In genomic region chr5:56761486-56761885, GRCh38 we compare ENCODE assay signal across 30 cellular contexts. TPM values are rescaled to one million over a fixed set of nuclear protein-coding genes. Genes with fewer than 3 reads are reported as not detected.
DNase-seq lines count a peak whose midpoint lies in the region; ATAC-seq and TF ChIP-seq lines count a peak whose summit lies in the region.
"Had no signal": no experiment of that assay in that cellular context is flagged by ENCODE, and none has a peak within 500 bp of the region (broad histone marks: within the 10 kb centered on the region; RNA-seq: fewer than 3 reads in every experiment).

No MANE protein-coding gene starts in this region.

- peaks cover 0 to 2% (median 0%) of the 10 kb centered on the region in 3 donors for H3K27me3 Mint-ChIP-seq in CD14-positive monocyte (ENCODE audit: low read depth in 3 of 3)
- peaks cover 2% of the 10 kb centered on the region for H3K27me3 Mint-ChIP-seq in dendritic cell treated with granulocyte-macrophage colony-stimulating factor and Interleukin-4, amounts not matched to agents 40 ng/mL and 50 ng/mL, for 4 days

- intact Hi-C loops in CD14-positive monocyte (cut with micrococcal nuclease), result no loop called here
- intact Hi-C loops in dendritic cell treated with granulocyte-macrophage colony-stimulating factor and Interleukin-4, amounts not matched to agents 40 ng/mL and 50 ng/mL, for 4 days (cut with micrococcal nuclease), result no loop called here

- H3K9me2 ChIP-seq in Loucy (replicated peaks; ENCODE audit: low read depth, low read length), result no peaks in the 10 kb centered on the region

- peaks cover 49% of the 10 kb centered on the region for H3K4me1 Mint-ChIP-seq in CD14-positive monocyte
- H3K4me1 Mint-ChIP-seq in dendritic cell treated with granulocyte-macrophage colony-stimulating factor and Interleukin-4, amounts not matched to agents 40 ng/mL and 50 ng/mL, for 4 days (ENCODE audit: low read depth), result peaks cover 32% of the 10 kb centered on the region

- peaks cover 0 to 2% (median 0%) of the 10 kb centered on the region in 7 donors for H3K9me3 Mint-ChIP-seq in CD14-positive monocyte
- H3K9me3 Mint-ChIP-seq in dendritic cell treated with granulocyte-macrophage colony-stimulating factor and Interleukin-4, amounts not matched to agents 40 ng/mL and 50 ng/mL, for 4 days, result no peaks in the 10 kb centered on the region
- H3K9me3 Mint-ChIP-seq: activated CD4-positive, alpha-beta T cell treated with anti-CD3 and anti-CD28 coated beads, Interleukin-2, amount 10 ng/mL, durations not matched to agents 7 days and 5 days; activated naive CD4-positive, alpha-beta T cell treated with anti-CD3 and anti-CD28 coated beads, Interleukin-2, amount 50 U/mL, for 72 hours; naive thymus-derived CD4-positive, alpha-beta T cell had no signal

- peak overlapping the region; percentile 58 to 73 for H3K4me3 Mint-ChIP-seq in CD14-positive monocyte
- peak overlapping the region; percentile 41 for H3K4me3 Mint-ChIP-seq in dendritic cell treated with granulocyte-macrophage colony-stimulating factor and Interleukin-4, amounts not matched to agents 40 ng/mL and 50 ng/mL, for 4 days
- H3K4me3 Mint-ChIP-seq: activated CD4-positive, alpha-beta T cell treated with anti-CD3 and anti-CD28 coated beads, Interleukin-2, amount 10 ng/mL, durations not matched to agents 7 days and 5 days; naive thymus-derived CD4-positive, alpha-beta T cell had no signal

- DNase-seq in CD14-positive monocyte (ENCODE audit: low spot score), result no peak
- DNase-seq in NCI-H1417 (lab: John Stamatoyannopoulos, UW), result no peak
- DNase-seq in brain microvascular endothelial cell, result no peak
- no peak for DNase-seq in anterior cingulate cortex (lab: John Stamatoyannopoulos, UW)
- DNase-seq: ACHN; activated CD4-positive, alpha-beta T cell treated with anti-CD3 and anti-CD28 coated beads, Interleukin-2, amount 10 ng/mL, durations not matched to agents 7 days and 5 days; activated effector memory CD4-positive, alpha-beta T cell treated with Interleukin-2 at 50 U/mL for 16 hours; activated T-cell treated with anti-CD3 and anti-CD28 coated beads, Interleukin-2, amount 50 U/mL, for 1 hour; amygdala; DMS79; effector CD4-positive, alpha-beta T cell; GDM1; naive thymus-derived CD4-positive, alpha-beta T cell; NCI-H1417 treated with DMSO at 0.1 percent for 48 hours; NCI-H2029 treated with DMSO at 0.1 percent for 48 hours; NCI-H524 treated with DMSO at 0.1 percent for 48 hours; NK-92 treated with Interleukin-12 subunit alpha and Interleukin-12 subunit beta, amount 100 ng/mL, for 24 hours; nucleus accumbens; sigmoid colon; stimulated activated CD4-positive, alpha-beta T cell treated with anti-CD3 and anti-CD28 coated beads, Interleukin-4, amount 100 ng/mL, for 24 hours; SW 1271; transverse colon had no signal

- no peaks in the 10 kb centered on the region for H4K20me1 ChIP-seq in Loucy (ENCODE audit: insufficient read depth, low read length, poor library complexity, severe bottlenecking)

- no peaks in the 10 kb centered on the region for H3K27me3 ChIP-seq in Loucy (ENCODE audit: insufficient read depth, low read length, poor library complexity, severe bottlenecking)
- H3K27me3 ChIP-seq in parathyroid adenoma (ENCODE audit: control insufficient read depth, insufficient read depth, low read length), result no peaks in the 10 kb centered on the region
- no peaks in the 10 kb centered on the region for H3K27me3 ChIP-seq in brain microvascular endothelial cell (replicated peaks)
- H3K27me3 ChIP-seq: sigmoid colon, transverse colon had no signal

- H3K36me3 ChIP-seq in Loucy (ENCODE audit: insufficient read depth, low read length), result no peaks in the 10 kb centered on the region
- no peaks in the 10 kb centered on the region for H3K36me3 ChIP-seq in parathyroid adenoma (ENCODE audit: control insufficient read depth, insufficient read depth, low read length)
- no peaks in the 10 kb centered on the region for H3K36me3 ChIP-seq in brain microvascular endothelial cell (replicated peaks)
- H3K36me3 ChIP-seq: sigmoid colon, transverse colon had no signal

- H3K9me3 ChIP-seq in Loucy (ENCODE audit: insufficient read depth, low read depth, low read length) (no peaks in the 10 kb centered on the region), parathyroid adenoma (ENCODE audit: control insufficient read depth, low read length) (no peaks in the 10 kb centered on the region)
- H3K9me3 ChIP-seq: sigmoid colon, transverse colon had no signal

- H3K27ac Mint-ChIP-seq in CD14-positive monocyte, result peak overlapping the region in 4 of 7 donors; percentile 3 to 79 (median 58)
- H3K27ac Mint-ChIP-seq in dendritic cell treated with granulocyte-macrophage colony-stimulating factor and Interleukin-4, amounts not matched to agents 40 ng/mL and 50 ng/mL, for 4 days, result peak overlapping the region; percentile 65
- H3K27ac Mint-ChIP-seq: activated CD4-positive, alpha-beta T cell treated with anti-CD3 and anti-CD28 coated beads, Interleukin-2, amount 10 ng/mL, durations not matched to agents 7 days and 5 days; activated naive CD4-positive, alpha-beta T cell treated with anti-CD3 and anti-CD28 coated beads, Interleukin-2, amount 50 U/mL, for 72 hours had no signal

- H3K36me3 Mint-ChIP-seq in CD14-positive monocyte, result no peaks in the 10 kb centered on the region
- H3K36me3 Mint-ChIP-seq in dendritic cell treated with granulocyte-macrophage colony-stimulating factor and Interleukin-4, amounts not matched to agents 40 ng/mL and 50 ng/mL, for 4 days (ENCODE audit: low read depth), result no peaks in the 10 kb centered on the region
- H3K36me3 Mint-ChIP-seq: activated naive CD4-positive, alpha-beta T cell treated with anti-CD3 and anti-CD28 coated beads, Interleukin-2, amount 50 U/mL, for 72 hours had no signal

- H3K4me2 ChIP-seq in Loucy (ENCODE audit: low read depth, low read length, poor library complexity, severe bottlenecking) (no peak overlapping the region), parathyroid adenoma (ENCODE audit: low read length) (no peak overlapping the region)

- H2AFZ ChIP-seq in Loucy (ENCODE audit: low read length) (peak overlapping the region; percentile 34; the same call in 1 of the 2 replicates), parathyroid adenoma (peak overlapping the region; percentile 75)

- ATAC-seq in GM21737 (IDR thresholded peaks at IDR 0.05; ENCODE audit: unreplicated experiment), result no peak
- ATAC-seq: activated naive CD4-positive, alpha-beta T cell treated with anti-CD3 and anti-CD28 coated beads, Interleukin-2, amount 50 U/mL, for 72 hours; left lobe of liver; naive thymus-derived CD4-positive, alpha-beta T cell; Panc1 had no signal

- H3K4me3 ChIP-seq in Loucy (ENCODE audit: low read length, poor library complexity, severe bottlenecking) (no peak overlapping the region), parathyroid adenoma (ENCODE audit: low read depth, low read length) (no peak overlapping the region), brain microvascular endothelial cell (ENCODE audit: low read depth, low read length) (no peak overlapping the region)
- H3K4me3 ChIP-seq: sigmoid colon, transverse colon had no signal

- in situ Hi-C loops in brain microvascular endothelial cell (cut with HindIII; ENCODE audit: low pct_ligation_motif_present, low sequenced_read_pairs), result no loop called here

- no peak overlapping the region for H3K9ac ChIP-seq in Loucy (ENCODE audit: low read depth, low read length, poor library complexity, severe bottlenecking)
- no peak overlapping the region for H3K9ac ChIP-seq in parathyroid adenoma

- H3K79me2 ChIP-seq in Loucy (ENCODE audit: insufficient read depth, low read length), result no peaks in the 10 kb centered on the region
- H3K79me2 ChIP-seq in parathyroid adenoma, result no peaks in the 10 kb centered on the region

- H3K27ac ChIP-seq in parathyroid adenoma (no peak overlapping the region), brain microvascular endothelial cell (no peak overlapping the region)
- H3K27ac ChIP-seq: epithelial cell of prostate, sigmoid colon, transverse colon had no signal

- no peaks in the 10 kb centered on the region for H3F3A ChIP-seq in Loucy (ENCODE audit: low read depth)

- no peak for TF ChIP-seq CTCF in CD14-positive monocyte (IDR thresholded peaks at IDR 0.05)
- no peak for TF ChIP-seq CTCF in Loucy (conservative IDR thresholded peaks at IDR 0.05; ENCODE audit: low read length)
- TF ChIP-seq CTCF in parathyroid adenoma (IDR thresholded peaks at IDR 0.05), result no peak
- TF ChIP-seq CTCF in brain microvascular endothelial cell (IDR thresholded peaks at IDR 0.05; ENCODE audit: low read depth, low read length, missing control alignments), result no peak

- peaks cover 27% of the 10 kb centered on the region for H3K4me1 ChIP-seq in Loucy (ENCODE audit: insufficient read depth, low read length, poor library complexity, severe bottlenecking)
- peaks cover 30% of the 10 kb centered on the region for H3K4me1 ChIP-seq in parathyroid adenoma
- H3K4me1 ChIP-seq: sigmoid colon, transverse colon had no signal

RNA-seq across cellular contexts. Expression of gene MAP3K1, which starts 53.9 kb away (rescaled TPM):
- polyA plus RNA-seq in CD14-positive monocyte, result 10 to 100 TPM; 44.7 to 45.6 TPM
